1 cellular context compared by ENCODE assay signal in genomic region chr19:38975214-38975860, GRCh38.
TF ChIP-seq lines count a peak whose summit lies in the region.

Gene FBXO17 (minus strand): TSS chr19:38975742. CDS start chr19:38950319, 25,423 bp downstream.

TF ChIP-seq in HepG2, 621 proteins besides CTCF, POLR2A, EP300 and RAD21 (continued from another document and continues in another):
- TF ChIP-seq AFF4 (CRISPR knock-in tag; IDR thresholded peaks at IDR 0.05) (no peak), ZBTB37 (CRISPR knock-in tag; IDR thresholded peaks at IDR 0.05) (no peak), EHMT2 (IDR thresholded peaks at IDR 0.05; ENCODE audit: borderline replicate concordance, low read depth, low read length) (no peak), ZNF296 (CRISPR knock-in tag; conservative IDR thresholded peaks at IDR 0.05) (peak; percentile 64; the same call in 1 of the 2 replicates), CBX1 (IDR thresholded peaks at IDR 0.05; ENCODE audit: low read depth) (no peak), HMG20B (CRISPR knock-in tag; conservative IDR thresholded peaks at IDR 0.05) (no peak; the same call in 1 of the 2 replicates), CERS6 (CRISPR knock-in tag; IDR thresholded peaks at IDR 0.05) (no peak), ZNF441 (CRISPR knock-in tag; IDR thresholded peaks at IDR 0.05; ENCODE audit: borderline replicate concordance) (no peak), ZNF138 (CRISPR knock-in tag; IDR thresholded peaks at IDR 0.05; ENCODE audit: low read depth) (peak; percentile 41; the same call in 1 of the 2 replicates), CHD2 (IDR thresholded peaks at IDR 0.05; ENCODE audit: low read depth, low read length) (no peak), ZNF335 (CRISPR knock-in tag; IDR thresholded peaks at IDR 0.05) (no peak), DR1 (CRISPR knock-in tag; IDR thresholded peaks at IDR 0.05) (no peak), HIVEP1 (CRISPR knock-in tag; IDR thresholded peaks at IDR 0.05) (peak; percentile 75), ZHX2 (IDR thresholded peaks at IDR 0.05; ENCODE audit: low read depth) (no peak), ZHX2 (CRISPR knock-in tag; IDR thresholded peaks at IDR 0.05; ENCODE audit: borderline replicate concordance) (no peak), DPF2 (CRISPR knock-in tag; IDR thresholded peaks at IDR 0.05; ENCODE audit: borderline replicate concordance, low read depth) (no peak), XRCC5 (optimal IDR thresholded peaks at IDR 0.05; ENCODE audit: low read length) (no peak), ATRX (CRISPR knock-in tag; IDR thresholded peaks at IDR 0.05; ENCODE audit: borderline replicate concordance) (no peak), TOPORS (CRISPR knock-in tag; IDR thresholded peaks at IDR 0.05) (no peak), AGO2 (optimal IDR thresholded peaks at IDR 0.05; ENCODE audit: low read depth, low read length) (no peak), ZNF225 (CRISPR knock-in tag; IDR thresholded peaks at IDR 0.05) (0 out of 2 replicates have a peak, but pooled peaks have one; percentile 8), JUNB (CRISPR knock-in tag; IDR thresholded peaks at IDR 0.05; ENCODE audit: borderline replicate concordance) (no peak), SAFB2 (CRISPR knock-in tag; IDR thresholded peaks at IDR 0.05; ENCODE audit: borderline replicate concordance, low read depth) (no peak), THAP11 (CRISPR knock-in tag; IDR thresholded peaks at IDR 0.05) (no peak), ZNF556 (CRISPR knock-in tag; IDR thresholded peaks at IDR 0.05; ENCODE audit: borderline replicate concordance) (no peak), ELF1 (CRISPR knock-in tag; IDR thresholded peaks at IDR 0.05) (no peak), ZFYVE20 (CRISPR knock-in tag; IDR thresholded peaks at IDR 0.05; ENCODE audit: borderline replicate concordance, low read depth) (no peak), CREBL2 (CRISPR knock-in tag; IDR thresholded peaks at IDR 0.05; ENCODE audit: borderline replicate concordance) (peak; percentile 52; the same call in 1 of the 2 replicates), FOXA3 (CRISPR knock-in tag; IDR thresholded peaks at IDR 0.05) (no peak), DNMT1 (CRISPR knock-in tag; IDR thresholded peaks at IDR 0.05) (no peak), MYNN (CRISPR knock-in tag; IDR thresholded peaks at IDR 0.05; ENCODE audit: low read depth) (no peak), FOXM1 (CRISPR knock-in tag; IDR thresholded peaks at IDR 0.05) (no peak), ATF1 (CRISPR knock-in tag; IDR thresholded peaks at IDR 0.05) (no peak), PBX3 (CRISPR knock-in tag; IDR thresholded peaks at IDR 0.05; ENCODE audit: borderline replicate concordance) (no peak), ATM (IDR thresholded peaks at IDR 0.05; ENCODE audit: borderline replicate concordance) (no peak), GPN1 (CRISPR knock-in tag; IDR thresholded peaks at IDR 0.05; ENCODE audit: borderline replicate concordance) (no peak), GPBP1L1 (CRISPR knock-in tag; IDR thresholded peaks at IDR 0.05) (no peak), DBP (CRISPR knock-in tag; IDR thresholded peaks at IDR 0.05; ENCODE audit: not compliant biosample characterization) (no peak), RFX1 (IDR thresholded peaks at IDR 0.05) (no peak), ZNF263 (CRISPR knock-in tag; IDR thresholded peaks at IDR 0.05) (no peak), ZNF101 (CRISPR knock-in tag; IDR thresholded peaks at IDR 0.05; ENCODE audit: borderline replicate concordance, low read depth) (no peak), LRRFIP1 (CRISPR knock-in tag; conservative IDR thresholded peaks at IDR 0.05) (no peak), WIZ (CRISPR knock-in tag; IDR thresholded peaks at IDR 0.05) (no peak), GMEB2 (CRISPR knock-in tag; IDR thresholded peaks at IDR 0.05; ENCODE audit: low read depth) (no peak), HDAC2 (CRISPR knock-in tag; IDR thresholded peaks at IDR 0.05) (peak; percentile 52; the same call in 1 of the 2 replicates), TCF7 (IDR thresholded peaks at IDR 0.05; ENCODE audit: low read depth) (no peak), CBX5 (CRISPR knock-in tag; IDR thresholded peaks at IDR 0.05; ENCODE audit: borderline replicate concordance) (no peak; the same call in 1 of the 2 replicates)
